Comparison of ENCODE assay signal across 8 cellular contexts in genomic region chr5:135191084-135191826, GRCh38.
DNase-seq lines count a peak whose midpoint lies in the region; ATAC-seq and TF ChIP-seq lines count a peak whose summit lies in the region.

No MANE protein-coding gene starts in this region.

- peaks cover 0 to 24% (median 0%) of the 10 kb centered on the region in 45 donors for H3K27me3 ChIP-seq in dorsolateral prefrontal cortex
- H3K27me3 ChIP-seq in lower lobe of right lung (ENCODE audit: low read depth) = peaks cover 41% of the 10 kb centered on the region

- TF ChIP-seq CTCF in dorsolateral prefrontal cortex (IDR thresholded peaks at IDR 0.05 in 54 of 56, conservative IDR thresholded peaks at IDR 0.05 in 2 of 56; ENCODE audit: low read depth in 1 of 56, partially characterized antibody in 56 of 56) = peak in 55 of 56 donors; percentile 42 to 86 (median 74)
- TF ChIP-seq CTCF in lower lobe of right lung (IDR thresholded peaks at IDR 0.05) = peak; percentile 90

- H3K27ac ChIP-seq in dorsolateral prefrontal cortex (no peak overlapping the region), lower lobe of right lung (no peak overlapping the region)

- intact Hi-C loops in dorsolateral prefrontal cortex (cut with DNase I) (no loop called here), lower lobe of right lung (cut with DNase I) (no loop called here)

- no peaks in the 10 kb centered on the region for H3K36me3 ChIP-seq in lower lobe of right lung

- DNase-seq in A172 (ENCODE audit: low spot score) = peak; percentile 61
- DNase-seq in NCI-H510A (lab: John Stamatoyannopoulos, UW) = peak; percentile 76
- DNase-seq in activated CD4-positive, alpha-beta T cell treated with anti-CD3 and anti-CD28 coated beads, Interleukin-2, amount 50 U/mL, for 24 hours (ENCODE audit: low read depth in 1 of 2, low spot score in 1 of 2) = peak; percentile 36 to 63
- DNase-seq in dorsolateral prefrontal cortex = peak in 8 of 10 donors; percentile 33 to 78 (median 63)
- DNase-seq in lower lobe of right lung = peak; percentile 77
- DNase-seq in stimulated activated CD4-positive, alpha-beta T cell treated with anti-CD3 and anti-CD28 coated beads, TNF-alpha, amount 100 ng/mL, for 48 hours (ENCODE audit: low read depth in 3 of 3) = peak; percentile 53 to 64 (median 59)

- H3K4me1 ChIP-seq in lower lobe of right lung = peaks cover 8% of the 10 kb centered on the region

- no peaks in the 10 kb centered on the region for H3K9me3 ChIP-seq in lower lobe of right lung

- ATAC-seq in GM18498 (IDR thresholded peaks at IDR 0.05; ENCODE audit: unreplicated experiment) (peak; percentile 96), HG03095 (IDR thresholded peaks at IDR 0.05; ENCODE audit: unreplicated experiment) (peak; percentile 90), lower lobe of right lung (peak; percentile 96 to 98)

- peak overlapping the region; percentile 7 to 70 (median 55) for H3K4me3 ChIP-seq in dorsolateral prefrontal cortex
- peak overlapping the region; percentile 53 for H3K4me3 ChIP-seq in lower lobe of right lung
